In the genomic region with DNA sequence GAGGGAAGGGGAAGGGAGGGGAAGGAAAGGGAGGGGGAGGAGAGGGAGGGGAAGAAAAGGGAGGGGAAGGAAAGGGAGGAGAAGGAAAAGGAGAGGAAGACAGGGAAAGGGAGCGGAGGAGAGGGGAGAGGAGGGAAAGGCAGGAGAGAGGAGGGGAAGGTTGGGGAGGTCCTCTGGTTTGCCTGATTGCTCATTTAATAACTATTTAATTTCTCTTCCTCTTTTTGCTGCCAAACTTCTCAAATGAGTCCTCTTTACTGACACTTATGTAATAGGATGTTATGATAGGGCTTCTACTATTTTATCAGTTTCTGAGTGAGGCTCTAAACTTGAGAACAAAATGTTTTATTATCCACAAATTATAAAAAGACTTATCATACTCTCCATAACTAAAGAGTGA, we compare ENCODE assay signal across 14 cellular contexts. TPM values are rescaled to one million over a fixed set of nuclear protein-coding genes. Genes with fewer than 3 reads are reported as not detected.
A peak's percentile ranks its signal among the peaks of the same experiment; 100 is the strongest.
DNase-seq lines count a peak whose midpoint lies in the region; ATAC-seq, FAIRE-seq and TF ChIP-seq lines count a peak whose summit lies in the region.
"Had no signal": no experiment of that assay in that cellular context is flagged by ENCODE, and none has a peak within 500 bp of the region (broad histone marks: within the 10 kb centered on the region; RNA-seq: fewer than 3 reads in every experiment).

No MANE protein-coding gene starts in this region.

- no peak overlapping the region for H3K4me3 ChIP-seq in left lung
- H3K4me3 ChIP-seq in kidney (ENCODE audit: low read length in 2 of 2), result no peak overlapping the region

- H3K27ac ChIP-seq in left lung, result no peak overlapping the region
- no peak overlapping the region for H3K27ac ChIP-seq in caudate nucleus (ENCODE audit: low read depth, low read length)
- H3K27ac ChIP-seq in kidney (ENCODE audit: low read depth in 2 of 2, low read length in 2 of 2), result no peak overlapping the region
- H3K27ac ChIP-seq: HL-60 had no signal

- DNase-seq in left lung (no peak), caudate nucleus (lab: John Stamatoyannopoulos, UW) (no peak), kidney (no peak), AG08395 (ENCODE audit: low spot score) (no peak)
- DNase-seq: activated T-cell treated with anti-CD3 and anti-CD28 coated beads, Interleukin-2, amount 50 U/mL, for 1 hour had no signal

- H3K9ac ChIP-seq in kidney (ENCODE audit: low read length in 2 of 2), result no peak overlapping the region

- no peaks in the 10 kb centered on the region for H3K4me1 ChIP-seq in left lung
- no peaks in the 10 kb centered on the region for H3K4me1 ChIP-seq in kidney (ENCODE audit: control insufficient read depth in 1 of 2, insufficient read depth in 1 of 2, low read depth in 1 of 2, low read length in 2 of 2)

- no peak overlapping the region for H3K27ac Mint-ChIP-seq in activated T-helper 17 cell treated with anti-CD3 and anti-CD28 coated beads, Interleukin-2, amount 50 U/mL, for 72 hours
- H3K27ac Mint-ChIP-seq: progenitor cell of endocrine pancreas had no signal

- peak; percentile 85 for ATAC-seq in GM19023 (IDR thresholded peaks at IDR 0.05; ENCODE audit: unreplicated experiment)
- peak; percentile 98 for ATAC-seq in GM21786 (IDR thresholded peaks at IDR 0.05; ENCODE audit: unreplicated experiment)
- ATAC-seq in HG03432 (IDR thresholded peaks at IDR 0.05; ENCODE audit: unreplicated experiment), result peak; percentile 94
- ATAC-seq in left lung, result peak; percentile 25
- no peak for ATAC-seq in activated T-helper 17 cell treated with anti-CD3 and anti-CD28 coated beads, Interleukin-2, amount 50 U/mL, for 72 hours (replicated peaks)

- no peaks in the 10 kb centered on the region for H3K36me3 Mint-ChIP-seq in activated T-helper 17 cell treated with anti-CD3 and anti-CD28 coated beads, Interleukin-2, amount 50 U/mL, for 72 hours (ENCODE audit: low read depth)

- intact Hi-C loops in left lung (cut with DNase I), result no loop called here
- intact Hi-C loops in kidney (cut with DNase I), result no loop called here

- peaks cover 7% of the 10 kb centered on the region for H3K9me3 Mint-ChIP-seq in activated T-helper 17 cell treated with anti-CD3 and anti-CD28 coated beads, Interleukin-2, amount 50 U/mL, for 72 hours
- H3K9me3 Mint-ChIP-seq: central memory CD8-positive, alpha-beta T cell had no signal

- H3K4me3 Mint-ChIP-seq in activated T-helper 17 cell treated with anti-CD3 and anti-CD28 coated beads, Interleukin-2, amount 50 U/mL, for 72 hours, result no peak overlapping the region
- H3K4me3 Mint-ChIP-seq: central memory CD8-positive, alpha-beta T cell had no signal

- no peak for TF ChIP-seq CTCF in left lung (IDR thresholded peaks at IDR 0.05)
- TF ChIP-seq CTCF in kidney (IDR thresholded peaks at IDR 0.05; ENCODE audit: borderline replicate concordance, extremely low read depth, insufficient read depth), result no peak

- H3K9me3 ChIP-seq in left lung (peaks cover 0 to 3% of the 10 kb centered on the region in 2 donors), kidney (ENCODE audit: control insufficient read depth in 1 of 2, low read length in 2 of 2) (no peaks in the 10 kb centered on the region)

- H3K27me3 ChIP-seq in left lung, result no peaks in the 10 kb centered on the region

- no peaks in the 10 kb centered on the region for H3K4me1 Mint-ChIP-seq in activated T-helper 17 cell treated with anti-CD3 and anti-CD28 coated beads, Interleukin-2, amount 50 U/mL, for 72 hours
- H3K4me1 Mint-ChIP-seq: central memory CD8-positive, alpha-beta T cell had no signal

- peaks cover 6% of the 10 kb centered on the region for H3K27me3 Mint-ChIP-seq in activated T-helper 17 cell treated with anti-CD3 and anti-CD28 coated beads, Interleukin-2, amount 50 U/mL, for 72 hours
- H3K27me3 Mint-ChIP-seq: progenitor cell of endocrine pancreas had no signal

- no peaks in the 10 kb centered on the region for H3K36me3 ChIP-seq in left lung
- no peaks in the 10 kb centered on the region for H3K36me3 ChIP-seq in kidney (ENCODE audit: control insufficient read depth in 1 of 2, insufficient read depth in 2 of 2, low read length in 2 of 2)

- no peak for FAIRE-seq in kidney (lab: Jason Lieb, UNC)

RNA-seq across cellular contexts. Expression of a gene that starts 35.4 kb away (rescaled TPM):
- 10 to 100 TPM; 75.3 to 76.9 TPM for total RNA-seq in left lung
- 84.9 TPM for total RNA-seq in kidney
- polyA plus RNA-seq in kidney (ENCODE audit: insufficient read depth, low read depth, low replicate concordance), result 193 TPM
- 10 to 100 TPM; 59.3 to 68.1 TPM for total RNA-seq in activated T-helper 17 cell treated with anti-CD3 and anti-CD28 coated beads, Interleukin-2, amount 50 U/mL, for 72 hours

RNA-seq across cellular contexts. Expression of a gene that starts 43.1 kb away (rescaled TPM):
- 10 to 100 TPM; 12.0 to 12.1 TPM for total RNA-seq in left lung
- total RNA-seq in kidney, result 41.1 TPM
- polyA plus RNA-seq in kidney (ENCODE audit: insufficient read depth, low read depth, low replicate concordance), result 1.5 TPM
- total RNA-seq in activated T-helper 17 cell treated with anti-CD3 and anti-CD28 coated beads, Interleukin-2, amount 50 U/mL, for 72 hours, result not detected
- total RNA-seq: fibroblast of villous mesenchyme, lung microvascular endothelial cell had no signal

Comparison
In these comparisons a context has a peak if more than half of its experiments do, and no peak if none do; other contexts are left out.
1. RNA of a gene that starts 43.1 kb away (total RNA-seq): 41.1 TPM in kidney (single experiment) and 12.0 to 12.1 TPM in left lung; not detected in activated T-helper 17 cell treated with anti-CD3 and anti-CD28 coated beads, Interleukin-2, amount 50 U/mL, for 72 hours; every median in the first group is over 10 times any median in the second.